Comparison of ENCODE assay signal across 21 cellular contexts in genomic region chr5:64834037-64834436, GRCh38.
DNase-seq lines count a peak whose midpoint lies in the region; ATAC-seq and TF ChIP-seq lines count a peak whose summit lies in the region.
"Had no signal": no experiment of that assay in that cellular context is flagged by ENCODE, and none has a peak within 500 bp of the region (broad histone marks: within the 10 kb centered on the region; RNA-seq: fewer than 3 reads in every experiment).

No MANE protein-coding gene starts in this region.

- H3K4me3 ChIP-seq in GM23248 (no peak overlapping the region), adipocyte (ENCODE audit: low read length) (peak overlapping the region; percentile 42), fibroblast of mammary gland (ENCODE audit: control insufficient read depth, low read depth, low read length) (no peak overlapping the region)
- H3K4me3 ChIP-seq: PC-9 had no signal

- H3K9me2 ChIP-seq in GM23248 (ENCODE audit: insufficient read depth) = no peaks in the 10 kb centered on the region

- peaks cover 26% of the 10 kb centered on the region for H3K4me1 Mint-ChIP-seq in mesothelial cell of epicardium

- no peaks in the 10 kb centered on the region for H3K9me3 Mint-ChIP-seq in mesothelial cell of epicardium
- H3K9me3 Mint-ChIP-seq: CD4-positive, alpha-beta T cell had no signal

- H3K4me3 Mint-ChIP-seq in mesothelial cell of epicardium = peak overlapping the region; percentile 16
- H3K4me3 Mint-ChIP-seq: CD4-positive, alpha-beta T cell had no signal

- WGBS in GM23248 (ENCODE audit: low coverage in 1 of 2, low lambda C conversion rate in 2 of 2, missing lambda C conversion rate in 2 of 2), 2 experiments = 98 to 100% methylated on average over 2 of the region's 2 CpGs

- H3K9me3 ChIP-seq in GM23248 (ENCODE audit: low read depth) (no peaks in the 10 kb centered on the region), adipocyte (ENCODE audit: control insufficient read depth, low read length) (no peaks in the 10 kb centered on the region)
- H3K9me3 ChIP-seq: BE2C, Caco-2 had no signal

- H3K36me3 ChIP-seq in GM23248 (ENCODE audit: low read depth) (no peaks in the 10 kb centered on the region), adipocyte (ENCODE audit: control insufficient read depth, insufficient read depth, low read length, severe bottlenecking) (no peaks in the 10 kb centered on the region)
- H3K36me3 ChIP-seq: BE2C had no signal

- in situ Hi-C loops in GM23248 (cut with MboI) = no loop called here

- no peak overlapping the region for H3K4me2 ChIP-seq in GM23248 (ENCODE audit: unreplicated experiment)
- H3K4me2 ChIP-seq: PC-9 had no signal

- no peaks in the 10 kb centered on the region for H3K79me2 ChIP-seq in GM23248 (ENCODE audit: insufficient read depth)

- no peak overlapping the region for H2AFZ ChIP-seq in GM23248
- H2AFZ ChIP-seq: PC-9 had no signal

- peak; percentile 17 for DNase-seq in GM23248
- DNase-seq in adipocyte (ENCODE audit: low read depth) = peak; percentile 67
- peak; percentile 18 for DNase-seq in fibroblast of mammary gland (ENCODE audit: low read depth)
- DNase-seq in mesothelial cell of epicardium (ENCODE audit: low spot score in 2 of 2, unreplicated experiment in 2 of 2) = no peak
- no peak for DNase-seq in SHP77 (lab: John Stamatoyannopoulos, UW)
- DNase-seq in OCI-M2 (lab: John Stamatoyannopoulos, UW; ENCODE audit: unreplicated experiment) = no peak
- no peak for DNase-seq in caudate nucleus (lab: John Stamatoyannopoulos, UW)
- DNase-seq: BE2C; Caco-2; CD4-positive, alpha-beta T cell; DMS153; GDM1; KG1; NCI-H1417 treated with DMSO at 0.1 percent for 48 hours; NCI-H1930; NCI-H226; NCI-H524; PC-9 had no signal

- peaks cover 9% of the 10 kb centered on the region for H3K36me3 Mint-ChIP-seq in mesothelial cell of epicardium

- TF ChIP-seq CTCF in fibroblast of mammary gland (conservative IDR thresholded peaks at IDR 0.05; ENCODE audit: control insufficient read depth, insufficient read depth, low read depth, low read length) (no peak), mesothelial cell of epicardium (IDR thresholded peaks at IDR 0.05; ENCODE audit: unreplicated experiment) (no peak)

- H3K27me3 Mint-ChIP-seq in mesothelial cell of epicardium (ENCODE audit: low read depth) = no peaks in the 10 kb centered on the region
- H3K27me3 Mint-ChIP-seq: CD4-positive, alpha-beta T cell had no signal

- H3K27me3 ChIP-seq in GM23248 (replicated peaks; ENCODE audit: insufficient read depth) (no peaks in the 10 kb centered on the region), adipocyte (replicated peaks; ENCODE audit: control insufficient read depth, insufficient read depth, low read length) (no peaks in the 10 kb centered on the region)
- H3K27me3 ChIP-seq: BE2C had no signal

- H3K27ac ChIP-seq in GM23248 = no peak overlapping the region
- H3K27ac ChIP-seq in caudate nucleus (ENCODE audit: low read depth, low read length) = no peak overlapping the region
- H3K27ac ChIP-seq: PC-9, RWPE1 had no signal

- H4K20me1 ChIP-seq in GM23248 (ENCODE audit: insufficient read depth) = no peaks in the 10 kb centered on the region

- H3K4me1 ChIP-seq in GM23248 (ENCODE audit: insufficient read depth) (peaks cover 13% of the 10 kb centered on the region), adipocyte (ENCODE audit: control insufficient read depth, insufficient read depth, low read length) (peaks cover 27% of the 10 kb centered on the region)
- H3K4me1 ChIP-seq: BE2C, Caco-2 had no signal

- H3K27ac Mint-ChIP-seq in mesothelial cell of epicardium = peak overlapping the region; percentile 94
- H3K27ac Mint-ChIP-seq: CD4-positive, alpha-beta T cell had no signal

- no peak for ATAC-seq in HG02973 (IDR thresholded peaks at IDR 0.05; ENCODE audit: unreplicated experiment)
- ATAC-seq: HCT116 had no signal

- no peak overlapping the region for H3K9ac ChIP-seq in GM23248
- peak overlapping the region; percentile 38 for H3K9ac ChIP-seq in adipocyte (ENCODE audit: low read length)

- H3F3A ChIP-seq in GM23248 (ENCODE audit: insufficient read depth) = no peaks in the 10 kb centered on the region

Comparison
In these comparisons a context has a peak if more than half of its experiments do, and no peak if none do; other contexts are left out.
1. DNase-seq: peak in GM23248 (single experiment), adipocyte (single experiment) and fibroblast of mammary gland (single experiment); none in mesothelial cell of epicardium (0 of 2), SHP77 (0 of 2), OCI-M2 (single experiment) and caudate nucleus (0 of 61).